ENCODE assay signal across 10 cellular contexts in the genomic region with DNA sequence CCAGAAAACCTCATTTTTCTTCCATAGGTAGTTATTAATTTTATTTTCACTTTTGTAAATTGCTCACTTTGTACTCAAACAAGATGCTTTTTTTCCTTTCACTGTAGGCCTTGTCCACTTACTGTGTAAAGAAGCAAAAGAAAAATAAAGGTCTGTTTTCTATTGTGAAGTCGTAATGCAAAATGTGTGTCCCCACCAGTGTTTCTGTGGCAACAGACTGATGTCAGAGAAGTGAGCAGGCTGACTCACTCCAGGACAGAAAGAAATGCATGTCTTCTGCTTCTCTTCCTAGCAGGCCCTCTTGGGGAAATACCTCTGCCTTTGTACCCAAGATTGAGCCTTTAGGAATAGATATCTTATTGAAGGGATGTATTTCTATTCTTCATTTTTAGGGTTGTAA. TPM values are rescaled to one million over a fixed set of nuclear protein-coding genes. Genes with fewer than 3 reads are reported as not detected.
DNase-seq lines count a peak whose midpoint lies in the region; ATAC-seq and TF ChIP-seq lines count a peak whose summit lies in the region.
"Had no signal": no experiment of that assay in that cellular context is flagged by ENCODE, and none has a peak within 500 bp of the region (broad histone marks: within the 10 kb centered on the region; RNA-seq: fewer than 3 reads in every experiment).

No MANE protein-coding gene starts in this region.

- peak; percentile 40 for DNase-seq in AG08396 (ENCODE audit: low spot score)
- peak; percentile 33 to 43 for DNase-seq in activated T-cell treated with anti-CD3 and anti-CD28 coated beads, Interleukin-2, amount 50 U/mL, for 48 hours
- peak; percentile 6 for DNase-seq in hepatic stellate cell (ENCODE audit: low spot score)
- DNase-seq in pons (ENCODE audit: low spot score): no peak
- DNase-seq in naive thymus-derived CD4-positive, alpha-beta T cell: no peak
- no peak for DNase-seq in ascending aorta (ENCODE audit: low spot score in 2 of 2)
- no peak for DNase-seq in SW480 (ENCODE audit: low spot score)
- DNase-seq: heart right ventricle, pancreas had no signal

- CTCF ChIA-PET in naive thymus-derived CD4-positive, alpha-beta T cell (lab: Charles Lee): no interaction called here

- H3K27ac ChIP-seq in naive thymus-derived CD4-positive, alpha-beta T cell (ENCODE audit: low read depth, low read length): no peak overlapping the region
- H3K27ac ChIP-seq in ascending aorta: peak overlapping the region in 1 of 2 donors; percentile 35
- H3K27ac ChIP-seq: pancreas had no signal

- H3K27ac Mint-ChIP-seq in naive thymus-derived CD4-positive, alpha-beta T cell: no peak overlapping the region

- H3K4me1 ChIP-seq in naive thymus-derived CD4-positive, alpha-beta T cell (ENCODE audit: control insufficient read depth in 2 of 2, insufficient read depth in 2 of 2, low read length in 2 of 2): peaks cover 0 to 11% of the 10 kb centered on the region in 2 donors
- H3K4me1 ChIP-seq in ascending aorta: peaks cover 0 to 10% of the 10 kb centered on the region in 2 donors

- H3K36me3 ChIP-seq in naive thymus-derived CD4-positive, alpha-beta T cell (ENCODE audit: control insufficient read depth in 2 of 3, insufficient read depth in 3 of 3, low read length in 3 of 3): no peaks in the 10 kb centered on the region
- H3K36me3 ChIP-seq in ascending aorta: no peaks in the 10 kb centered on the region
- H3K36me3 ChIP-seq: heart right ventricle, pancreas had no signal

- intact Hi-C loops in naive thymus-derived CD4-positive, alpha-beta T cell (cut with micrococcal nuclease): no loop called here
- intact Hi-C loops in ascending aorta (cut with DNase I): loop anchor here (5.0 to 10.0 kb wide), 3 partner anchors 439 to 724 kb away; no protein-coding TSS in a partner anchor

- H3K4me3 Mint-ChIP-seq in naive thymus-derived CD4-positive, alpha-beta T cell: no peak overlapping the region

- H3K27me3 Mint-ChIP-seq in naive thymus-derived CD4-positive, alpha-beta T cell: no peaks in the 10 kb centered on the region

- peaks cover 0 to 10% (median 3%) of the 10 kb centered on the region in 5 donors for H3K36me3 Mint-ChIP-seq in naive thymus-derived CD4-positive, alpha-beta T cell

- TF ChIP-seq CTCF in ascending aorta (IDR thresholded peaks at IDR 0.05): no peak

- peaks cover 6 to 26% (median 17%) of the 10 kb centered on the region in 7 donors for H3K4me1 Mint-ChIP-seq in naive thymus-derived CD4-positive, alpha-beta T cell

- H3K9me3 Mint-ChIP-seq in naive thymus-derived CD4-positive, alpha-beta T cell: peaks cover 0 to 5% (median 0%) of the 10 kb centered on the region in 11 donors

- no peak overlapping the region for H3K4me3 ChIP-seq in naive thymus-derived CD4-positive, alpha-beta T cell (ENCODE audit: low read length)
- H3K4me3 ChIP-seq in ascending aorta: no peak overlapping the region
- H3K4me3 ChIP-seq: heart right ventricle, pancreas had no signal

- ATAC-seq in HG03342 (IDR thresholded peaks at IDR 0.05; ENCODE audit: unreplicated experiment): peak; percentile 58
- no peak for ATAC-seq in naive thymus-derived CD4-positive, alpha-beta T cell

- H3K9me3 ChIP-seq in naive thymus-derived CD4-positive, alpha-beta T cell (ENCODE audit: control insufficient read depth in 2 of 3, low read length in 3 of 3): no peaks in the 10 kb centered on the region
- H3K9me3 ChIP-seq in ascending aorta: no peaks in the 10 kb centered on the region
- H3K9me3 ChIP-seq: heart right ventricle, pancreas had no signal

- H3K27me3 ChIP-seq in naive thymus-derived CD4-positive, alpha-beta T cell (ENCODE audit: control insufficient read depth in 2 of 2, insufficient read depth in 2 of 2, low read length in 2 of 2): no peaks in the 10 kb centered on the region
- no peaks in the 10 kb centered on the region for H3K27me3 ChIP-seq in ascending aorta
- H3K27me3 ChIP-seq: heart right ventricle, pancreas had no signal

- POLR2A ChIA-PET in naive thymus-derived CD4-positive, alpha-beta T cell (lab: Charles Lee): no interaction called here

RNA-seq across cellular contexts. Expression of a gene that starts 30.3 kb away (rescaled TPM):
- 10 to 100 TPM; 52.8 to 70.9 (median 63.9) TPM for total RNA-seq in naive thymus-derived CD4-positive, alpha-beta T cell
- 10 to 100 TPM; 64.2 to 77.5 TPM for polyA plus RNA-seq in naive thymus-derived CD4-positive, alpha-beta T cell
- 32.7 TPM for total RNA-seq in ascending aorta

Comparison
In these comparisons a context has a peak if more than half of its experiments do, and no peak if none do; other contexts are left out.
1. DNase-seq: peak in AG08396 (single experiment), activated T-cell treated with anti-CD3 and anti-CD28 coated beads, Interleukin-2, amount 50 U/mL, for 48 hours (2 of 2) and hepatic stellate cell (single experiment); none in pons (single experiment), naive thymus-derived CD4-positive, alpha-beta T cell (0 of 9), ascending aorta (0 of 2) and SW480 (single experiment).